In genomic region chr13:62626771-62627170, GRCh38 we compare ENCODE assay signal across 18 cellular contexts.
DNase-seq lines count a peak whose midpoint lies in the region; ATAC-seq and TF ChIP-seq lines count a peak whose summit lies in the region.
"Had no signal": no experiment of that assay in that cellular context is flagged by ENCODE, and none has a peak within 500 bp of the region (broad histone marks: within the 10 kb centered on the region; RNA-seq: fewer than 3 reads in every experiment).

No MANE protein-coding gene starts in this region.

- H3K4me3 Mint-ChIP-seq in MCF 10A (ENCODE audit: unreplicated experiment) (no peak overlapping the region), chondrocyte (ENCODE audit: unreplicated experiment) (no peak overlapping the region), type B pancreatic cell (no peak overlapping the region)
- H3K4me3 Mint-ChIP-seq: memory B cell; T-helper 2 cell treated with Interferon-gamma antibody and Interleukin-4, amounts not matched to agents 5 μg/mL and 100 μg/mL, for 36 hours had no signal

- H3K27ac Mint-ChIP-seq in MCF 10A (ENCODE audit: low read depth, unreplicated experiment) (no peak overlapping the region), chondrocyte (ENCODE audit: unreplicated experiment) (no peak overlapping the region), type B pancreatic cell (no peak overlapping the region)
- H3K27ac Mint-ChIP-seq: memory B cell; T-helper 2 cell treated with Interferon-gamma antibody and Interleukin-4, amounts not matched to agents 5 μg/mL and 100 μg/mL, for 36 hours had no signal

- POLR2A ChIA-PET in MCF 10A (lab: Yijun Ruan, JAX) = no interaction called here

- H3K27me3 ChIP-seq in mammary epithelial cell (ENCODE audit: insufficient read depth, low read length) (no peaks in the 10 kb centered on the region), Loucy (ENCODE audit: insufficient read depth, low read length, poor library complexity, severe bottlenecking) (no peaks in the 10 kb centered on the region), adrenal gland (no peaks in the 10 kb centered on the region)
- H3K27me3 ChIP-seq: esophagus muscularis mucosa, upper lobe of left lung had no signal

- CTCF ChIA-PET in MCF 10A (lab: Yijun Ruan, JAX) = interaction anchor here (0.6 kb wide), 1 partner anchor 1513 kb away, joined by 3 read pairs; no protein-coding TSS in a partner anchor
- CTCF ChIA-PET in mammary epithelial cell (lab: Charles Lee; ENCODE audit: low non-redundant PET) = no interaction called here

- no peaks in the 10 kb centered on the region for H3K4me1 ChIP-seq in mammary epithelial cell (ENCODE audit: insufficient read depth, low read length)
- H3K4me1 ChIP-seq in Loucy (ENCODE audit: insufficient read depth, low read length, poor library complexity, severe bottlenecking) = no peaks in the 10 kb centered on the region
- H3K4me1 ChIP-seq in adrenal gland (replicated peaks in 1 of 2) = no peaks in the 10 kb centered on the region
- H3K4me1 ChIP-seq: esophagus muscularis mucosa, parathyroid adenoma, upper lobe of left lung had no signal

- peaks cover 12% of the 10 kb centered on the region for H3K9me3 ChIP-seq in mammary epithelial cell (replicated peaks; ENCODE audit: insufficient read depth, low read length)
- no peaks in the 10 kb centered on the region for H3K9me3 ChIP-seq in Loucy (ENCODE audit: insufficient read depth, low read depth, low read length)
- H3K9me3 ChIP-seq in adrenal gland (replicated peaks in 1 of 3) = peaks cover 0 to 5% (median 0%) of the 10 kb centered on the region in 3 donors
- H3K9me3 ChIP-seq: esophagus muscularis mucosa, upper lobe of left lung had no signal

- no peak overlapping the region for H3K9ac ChIP-seq in mammary epithelial cell (ENCODE audit: insufficient read depth, low read length)
- no peak overlapping the region for H3K9ac ChIP-seq in Loucy (ENCODE audit: low read depth, low read length, poor library complexity, severe bottlenecking)
- H3K9ac ChIP-seq: parathyroid adenoma had no signal

- peak; percentile 8 for DNase-seq in MCF 10A (ENCODE audit: unreplicated experiment)
- DNase-seq in mammary epithelial cell = no peak
- DNase-seq in chondrocyte (ENCODE audit: low spot score) = no peak
- no peak for DNase-seq in type B pancreatic cell (ENCODE audit: extremely low spot score, unreplicated experiment)
- no peak for DNase-seq in adrenal gland
- DNase-seq: activated CD8-positive, alpha-beta memory T cell treated with anti-CD3 and anti-CD28 coated beads for 24 hours; activated naive CD4-positive, alpha-beta T cell treated with Interleukin-2 at 50 U/mL for 16 hours; caudate nucleus; DMS153; NCI-H2171 treated with DMSO at 0.1 percent for 48 hours had no signal

- no peaks in the 10 kb centered on the region for H3K36me3 Mint-ChIP-seq in MCF 10A (ENCODE audit: insufficient read depth, unreplicated experiment)
- H3K36me3 Mint-ChIP-seq in chondrocyte (ENCODE audit: low read depth) = no peaks in the 10 kb centered on the region
- no peaks in the 10 kb centered on the region for H3K36me3 Mint-ChIP-seq in type B pancreatic cell
- H3K36me3 Mint-ChIP-seq: memory B cell had no signal

- no peaks in the 10 kb centered on the region for H3K9me2 ChIP-seq in Loucy (replicated peaks; ENCODE audit: low read depth, low read length)

- H3K4me1 Mint-ChIP-seq in MCF 10A (ENCODE audit: insufficient read depth, unreplicated experiment) = no peaks in the 10 kb centered on the region
- H3K4me1 Mint-ChIP-seq in chondrocyte (ENCODE audit: low read depth) = no peaks in the 10 kb centered on the region
- no peaks in the 10 kb centered on the region for H3K4me1 Mint-ChIP-seq in type B pancreatic cell (ENCODE audit: unreplicated experiment)
- H3K4me1 Mint-ChIP-seq: memory B cell had no signal

- H3K27me3 Mint-ChIP-seq in MCF 10A (ENCODE audit: insufficient read depth, unreplicated experiment) (no peaks in the 10 kb centered on the region), chondrocyte (ENCODE audit: low read depth) (no peaks in the 10 kb centered on the region), type B pancreatic cell (no peaks in the 10 kb centered on the region)
- H3K27me3 Mint-ChIP-seq: memory B cell had no signal

- no peak for TF ChIP-seq POLR2A in adrenal gland (IDR thresholded peaks at IDR 0.05)

- H3K79me2 ChIP-seq in mammary epithelial cell (ENCODE audit: insufficient read depth, low read length) (no peaks in the 10 kb centered on the region), Loucy (ENCODE audit: insufficient read depth, low read length) (no peaks in the 10 kb centered on the region)
- H3K79me2 ChIP-seq: parathyroid adenoma had no signal

- no peak overlapping the region for H3K4me2 ChIP-seq in mammary epithelial cell (ENCODE audit: insufficient read depth, low read depth, low read length)
- H3K4me2 ChIP-seq in Loucy (ENCODE audit: low read depth, low read length, poor library complexity, severe bottlenecking) = no peak overlapping the region

- dilution Hi-C loops in mammary epithelial cell (cut with HindIII; ENCODE audit: low sequenced_read_pairs) = no loop called here

- H4K20me1 ChIP-seq in mammary epithelial cell (ENCODE audit: insufficient read depth, low read length) (no peaks in the 10 kb centered on the region), Loucy (ENCODE audit: insufficient read depth, low read length, poor library complexity, severe bottlenecking) (no peaks in the 10 kb centered on the region)

- H3K4me3 ChIP-seq in mammary epithelial cell (replicated peaks in 1 of 3; ENCODE audit: insufficient read depth in 1 of 3, low read depth in 2 of 3, low read length in 3 of 3) (no peak overlapping the region), Loucy (ENCODE audit: low read length, poor library complexity, severe bottlenecking) (no peak overlapping the region), adrenal gland (no peak overlapping the region)
- H3K4me3 ChIP-seq: esophagus muscularis mucosa, upper lobe of left lung had no signal

- no peak overlapping the region for H3K27ac ChIP-seq in mammary epithelial cell (ENCODE audit: insufficient read depth, low read depth, low read length)
- no peak overlapping the region for H3K27ac ChIP-seq in adrenal gland
- H3K27ac ChIP-seq: esophagus muscularis mucosa, parathyroid adenoma, upper lobe of left lung had no signal

- TF ChIP-seq CTCF in MCF 10A (IDR thresholded peaks at IDR 0.05; ENCODE audit: unreplicated experiment) (no peak), mammary epithelial cell (conservative IDR thresholded peaks at IDR 0.05 in 1 of 2, IDR thresholded peaks at IDR 0.05 in 1 of 2; ENCODE audit: extremely low read depth in 1 of 2, insufficient read depth in 1 of 2, low read depth in 1 of 2, low read length in 2 of 2) (peak in 1 of 2 donors; percentile 10), Loucy (conservative IDR thresholded peaks at IDR 0.05; ENCODE audit: low read length) (peak; percentile 61), chondrocyte (IDR thresholded peaks at IDR 0.05) (peak; percentile 39), type B pancreatic cell (conservative IDR thresholded peaks at IDR 0.05) (peak; percentile 33), adrenal gland (IDR thresholded peaks at IDR 0.05) (no peak)

- intact Hi-C loops in MCF 10A (cut with micrococcal nuclease) = no loop called here
- intact Hi-C loops in mammary epithelial cell (cut with micrococcal nuclease) = no loop called here
- intact Hi-C loops in adrenal gland (cut with DNase I) = no loop called here

- no peak for ATAC-seq in HG02885 (IDR thresholded peaks at IDR 0.05; ENCODE audit: poor library complexity, unreplicated experiment)
- ATAC-seq in GM21825 (IDR thresholded peaks at IDR 0.05; ENCODE audit: unreplicated experiment) = no peak

- H3K9me3 Mint-ChIP-seq in MCF 10A (ENCODE audit: unreplicated experiment) (no peaks in the 10 kb centered on the region), chondrocyte (ENCODE audit: low read depth) (peaks cover under 1% of the 10 kb centered on the region), type B pancreatic cell (no peaks in the 10 kb centered on the region)

- H2AFZ ChIP-seq in mammary epithelial cell (ENCODE audit: low read depth, low read length) = no peak overlapping the region
- H2AFZ ChIP-seq in Loucy (ENCODE audit: low read length) = no peak overlapping the region
- H2AFZ ChIP-seq: parathyroid adenoma had no signal

- H3F3A ChIP-seq in Loucy (ENCODE audit: low read depth) = no peaks in the 10 kb centered on the region

- 60% methylated on average over 5 of the region's 5 CpGs for WGBS in mammary epithelial cell (ENCODE audit: low coverage, missing lambda C conversion rate)
- 45 to 58% (median 55%) methylated on average over 5 of the region's 5 CpGs for WGBS in adrenal gland, 4 donors

- no TSS peak for BruUV-seq in MCF 10A (replicated peaks; lab: Mats Ljungman, UMichigan)
- no TSS peak for BruUV-seq in mammary epithelial cell (replicated peaks; lab: Mats Ljungman, UMichigan)

- H3K36me3 ChIP-seq in mammary epithelial cell (ENCODE audit: insufficient read depth, low read length) (no peaks in the 10 kb centered on the region), Loucy (ENCODE audit: insufficient read depth, low read length) (no peaks in the 10 kb centered on the region), adrenal gland (replicated peaks in 1 of 2) (no peaks in the 10 kb centered on the region)
- H3K36me3 ChIP-seq: esophagus muscularis mucosa, upper lobe of left lung had no signal

- in situ Hi-C loops in mammary epithelial cell (cut with MboI; ENCODE audit: low sequenced_read_pairs in 2 of 2) = no loop called here

Comparison
In these comparisons a context has a peak if more than half of its experiments do, and no peak if none do; other contexts are left out.
1. CTCF ChIP-seq: peak in Loucy (single experiment), chondrocyte (single experiment) and type B pancreatic cell (single experiment); none in MCF 10A (single experiment) and adrenal gland (0 of 6).